ENCODE assay signal across 6 cellular contexts in genomic region chr19:55485439-55486011, GRCh38. TPM values are rescaled to one million over a fixed set of nuclear protein-coding genes. Genes with fewer than 3 reads are reported as not detected.
DNase-seq lines count a peak whose midpoint lies in the region; ATAC-seq, FAIRE-seq and TF ChIP-seq lines count a peak whose summit lies in the region.

No MANE protein-coding gene starts in this region.

- POLR2A ChIA-PET in GM12878 (lab: Charles Lee): interaction anchor here (0.6 to 1.0 kb wide), 2 partner anchors 18 to 98 kb away, joined by 3 read pairs; no protein-coding TSS in a partner anchor

- H3K27me3 Mint-ChIP-seq in neural crest cell (ENCODE audit: low read depth): peaks cover 3% of the 10 kb centered on the region

- TF ChIP-seq CTCF in HL-60 (IDR thresholded peaks at IDR 0.05; ENCODE audit: insufficient read depth, low read length): no peak
- TF ChIP-seq CTCF in GM12878 (IDR thresholded peaks at IDR 0.05 in 2 of 3, conservative IDR thresholded peaks at IDR 0.05 in 1 of 3; ENCODE audit: control insufficient read depth in 2 of 3, extremely low read depth in 1 of 3, insufficient read depth in 1 of 3, low read depth in 3 of 3, low read length in 3 of 3): no peak
- no peak for TF ChIP-seq CTCF in neural crest cell (conservative IDR thresholded peaks at IDR 0.05)

- no peaks in the 10 kb centered on the region; the same call in 1 of the 2 replicates for H3K79me2 ChIP-seq in GM12878 (ENCODE audit: control insufficient read depth, insufficient read depth, low read length)

- no peaks in the 10 kb centered on the region for H3K9me3 ChIP-seq in GM12878 (replicated peaks; ENCODE audit: control insufficient read depth, insufficient read depth, low read length)

- no peaks in the 10 kb centered on the region for H4K20me1 ChIP-seq in GM12878 (ENCODE audit: control insufficient read depth, insufficient read depth)

- peak overlapping the region; percentile 96 for H3K27ac Mint-ChIP-seq in neural crest cell (ENCODE audit: unreplicated experiment)

- H3K27ac ChIP-seq in HL-60 (replicated peaks) (peak overlapping the region; percentile 34), GM12878 (ENCODE audit: control insufficient read depth, insufficient read depth) (peak overlapping the region; percentile 58; the same call in 1 of the 2 replicates)

- peaks cover 0 to 9% of the 10 kb centered on the region in 2 experiments; a peak in 2 of 4 replicates for H3K36me3 ChIP-seq in GM12878 (ENCODE audit: control insufficient read depth in 2 of 2, insufficient read depth in 2 of 2, low read length in 1 of 2)

- H3K36me3 Mint-ChIP-seq in neural crest cell (ENCODE audit: low read depth): no peaks in the 10 kb centered on the region

- BruUV-seq in GM12878 (replicated peaks; lab: Mats Ljungman, UMichigan): TSS peak; percentile 65

- H3K4me3 Mint-ChIP-seq in neural crest cell: peak overlapping the region; percentile 90

- in situ Hi-C loops in GM12878 (cut with MboI): no loop called here

- peak overlapping the region; percentile 78 for H3K9ac ChIP-seq in GM12878 (ENCODE audit: control insufficient read depth, insufficient read depth, low read length)

- no peak for FAIRE-seq in GM12878 (lab: Jason Lieb, UNC)

- CTCF ChIA-PET in GM12878 (lab: Yijun Ruan, JAX): interaction anchor here (0.5 to 1.7 kb wide), 5 partner anchors 9 to 768 kb away, joined by 3 to 16 read pairs (median 4); partner anchors contain the start of genes ISOC2 and ZNF628

- TF ChIP-seq EP300 in GM12878 (IDR thresholded peaks at IDR 0.05; ENCODE audit: borderline replicate concordance in 1 of 2, control insufficient read depth in 1 of 2, low read depth in 2 of 2, low read length in 2 of 2): no peak

- H3K27me3 ChIP-seq in HL-60 (ENCODE audit: insufficient read depth, poor library complexity, severe bottlenecking): no peaks in the 10 kb centered on the region
- H3K27me3 ChIP-seq in GM12878 (replicated peaks in 1 of 2; ENCODE audit: control insufficient read depth in 2 of 2, insufficient read depth in 2 of 2, low read length in 1 of 2): no peaks in the 10 kb centered on the region

- SMC1A ChIA-PET in GM12878 (lab: Charles Lee; ENCODE audit: uncharacterized antibody, unreplicated experiment): interaction anchor here (0.9 to 1.6 kb wide), 4 partner anchors 9 to 114 kb away, joined by 3 to 7 read pairs (median 4); partner anchors contain the start of genes FIZ1 and ZNF628

- TF ChIP-seq POLR2A in GM12878 (IDR thresholded peaks at IDR 0.05; ENCODE audit: low read depth, low read length): no peak

- H2AFZ ChIP-seq in GM12878 (ENCODE audit: control insufficient read depth, low read depth, low read length): peak overlapping the region; percentile 86

- H3K4me1 Mint-ChIP-seq in neural crest cell: peaks cover 19% of the 10 kb centered on the region

- peaks cover 6% of the 10 kb centered on the region for H3K4me1 ChIP-seq in GM12878 (ENCODE audit: control insufficient read depth, insufficient read depth, low read length)

- no peak for TF ChIP-seq RAD21 in GM12878 (IDR thresholded peaks at IDR 0.05; ENCODE audit: insufficient read depth, low read depth, low read length)

- RAD21 ChIA-PET in GM12878 (lab: Charles Lee; ENCODE audit: unreplicated experiment): interaction anchor here (1.0 to 1.3 kb wide), 5 partner anchors 9 to 146 kb away, joined by 3 to 10 read pairs (median 3); partner anchors contain the start of genes ISOC2 and ZNF628

- H3K4me3 ChIP-seq in HL-60 (replicated peaks; ENCODE audit: insufficient read depth, low read length): peak overlapping the region; percentile 61
- peak overlapping the region; percentile 78 for H3K4me3 ChIP-seq in GM12878

- H3K9me3 Mint-ChIP-seq in neural crest cell: no peaks in the 10 kb centered on the region

- peak overlapping the region; percentile 68 for H3K4me2 ChIP-seq in GM12878 (ENCODE audit: control insufficient read depth, insufficient read depth)

- 15% methylated on average over 17 of the region's 18 CpGs for WGBS in GM12878 (ENCODE audit: insufficient coverage, insufficient replicate concordance, low lambda C conversion rate, missing lambda C conversion rate)

- intact Hi-C loops in GM12878 (cut with micrococcal nuclease; ENCODE audit: unreplicated experiment): no loop called here

- ATAC-seq in GM12878 (peak; percentile 40), GM21367 (IDR thresholded peaks at IDR 0.05; ENCODE audit: unreplicated experiment) (no peak), GM21515 (IDR thresholded peaks at IDR 0.05; ENCODE audit: unreplicated experiment) (no peak)

- DNase-seq in HL-60 (ENCODE audit: low read depth in 1 of 2, low spot score in 1 of 2) (no peak), GM12878 (ENCODE audit: low read depth, low spot score) (no peak), neural crest cell (ENCODE audit: low read depth, low spot score) (no peak), activated gamma-delta T cell treated with Interleukin-2 at 50 U/mL for 16 hours (no peak)

RNA-seq across cellular contexts. Expression of gene NAT14, which starts 0.5 kb away (rescaled TPM):
- total RNA-seq in GM12878 (2013; cell fraction: nucleolus; rRNA removed): 6.6 and 9.7 TPM in 2 replicates
- total RNA-seq in GM12878 (2014; rRNA removed): 9.1 and 14.0 TPM in 2 replicates
- total RNA-seq in GM12878 (2014; rRNA removed; fragmentation: Illumina TruSeq; extraction: Trizol): 6.8 TPM in 2 replicates
- total RNA-seq in GM12878 (2021): 20.4 and 23.6 TPM in 2 replicates
- polyA plus RNA-seq in GM12878 (2011; ENCODE audit: low read depth): 5.5 TPM
- 6.4 and 12.3 TPM in 2 replicates for polyA plus RNA-seq in GM12878 (2011; rRNA removed)
- 18.2 and 20.5 TPM in 2 replicates for polyA plus RNA-seq in GM12878 (2011; cell fraction: cytosol; rRNA removed)
- 56.0 and 56.6 TPM in 2 replicates for polyA plus RNA-seq in GM12878 (2011; cell fraction: nucleus; rRNA removed)
- polyA plus RNA-seq in GM12878 (2012): 14.0 and 17.1 TPM in 2 replicates
- polyA plus RNA-seq in GM12878 (2014; fragmentation: Illumina TruSeq; extraction: Trizol): 2.7 and 6.5 TPM in 2 replicates
- 1 to 10 TPM in 1 of 2 experiments, under 1 TPM in 1; 0.87 to 4.7 TPM for polyA plus RNA-seq in GM12878 (2014; fragmentation: Nextera tagmentation; extraction: Ambion mirVana)
- 14.3 and 16.7 TPM in 2 replicates for polyA plus RNA-seq in GM12878 (2014; rRNA removed)
- polyA plus RNA-seq in GM12878 (2016; fragmentation: Nextera tagmentation; extraction: Ambion mirVana): 10 to 100 TPM in 1 of 2 experiments, 1 to 10 TPM in 1; 8.9 to 10.4 TPM
- 1.5 and 9.1 TPM in 2 replicates for polyA minus RNA-seq in GM12878 (2011; rRNA and poly(A)+ RNA removed)
- polyA minus RNA-seq in GM12878 (2011; cell fraction: cytosol; rRNA and poly(A)+ RNA removed): 2.1 and 2.9 TPM in 2 replicates
- polyA minus RNA-seq in GM12878 (2011; cell fraction: nucleus; rRNA and poly(A)+ RNA removed): 7.4 and 9.6 TPM in 2 replicates
- 81.1 and 87.9 TPM in 2 replicates for total RNA-seq in neural crest cell

RNA-seq across cellular contexts. Expression of gene SSC5D, which starts 2.7 kb away (rescaled TPM):
- 1.5 and 1.6 TPM in 2 replicates for total RNA-seq in GM12878 (2013; cell fraction: nucleolus; rRNA removed)
- total RNA-seq in GM12878 (2014; rRNA removed) (0.06 TPM in 1 of 2 replicates, not detected in the other), GM12878 (2014; rRNA removed; fragmentation: Illumina TruSeq; extraction: Trizol) (0.04 TPM in 1 of 2 replicates, not detected in the other), GM12878 (2021) (0.13 and 0.19 TPM in 2 replicates), neural crest cell (1.3 and 1.5 TPM in 2 replicates)
- 0.08 TPM for polyA plus RNA-seq in GM12878 (2011; ENCODE audit: low read depth)
- polyA plus RNA-seq in GM12878 (2011; rRNA removed) (0.01 and 0.04 TPM in 2 replicates), GM12878 (2014; fragmentation: Illumina TruSeq; extraction: Trizol) (0.03 and 0.10 TPM in 2 replicates), GM12878 (2014; fragmentation: Nextera tagmentation; extraction: Ambion mirVana) (not detected), GM12878 (2014; rRNA removed) (0.05 and 0.08 TPM in 2 replicates), GM12878 (2016; fragmentation: Nextera tagmentation; extraction: Ambion mirVana) (not detected)
- polyA plus RNA-seq in GM12878 (2011; cell fraction: cytosol; rRNA removed): 0.02 and 0.03 TPM in 2 replicates
- polyA plus RNA-seq in GM12878 (2011; cell fraction: nucleus; rRNA removed): 0.49 and 0.69 TPM in 2 replicates
- 0.08 and 0.12 TPM in 2 replicates for polyA plus RNA-seq in GM12878 (2012)
- 0.15 TPM in 1 of 2 replicates, not detected in the other for polyA minus RNA-seq in GM12878 (2011; rRNA and poly(A)+ RNA removed)
- polyA minus RNA-seq in GM12878 (2011; cell fraction: cytosol; rRNA and poly(A)+ RNA removed): not detected in 2 replicates
- polyA minus RNA-seq in GM12878 (2011; cell fraction: nucleus; rRNA and poly(A)+ RNA removed): 0.36 and 0.77 TPM in 2 replicates

RNA-seq across cellular contexts. Expression of gene ZNF628, which starts 9.1 kb away (rescaled TPM):
- total RNA-seq in GM12878 (2013; cell fraction: nucleolus; rRNA removed): 5.1 and 6.6 TPM in 2 replicates
- total RNA-seq in GM12878 (2014; rRNA removed) (1.3 and 1.6 TPM in 2 replicates), GM12878 (2014; rRNA removed; fragmentation: Illumina TruSeq; extraction: Trizol) (0.18 and 0.31 TPM in 2 replicates), GM12878 (2021) (9.2 and 11.3 TPM in 2 replicates), neural crest cell (14.8 and 15.0 TPM in 2 replicates)
- polyA plus RNA-seq in GM12878 (2011; ENCODE audit: low read depth): 1.6 TPM
- polyA plus RNA-seq in GM12878 (2011; rRNA removed) (0.06 and 0.18 TPM in 2 replicates), GM12878 (2014; fragmentation: Illumina TruSeq; extraction: Trizol) (0.04 TPM in 1 of 2 replicates, not detected in the other), GM12878 (2014; fragmentation: Nextera tagmentation; extraction: Ambion mirVana) (under 1 TPM in 1 of 2 experiments, not detected in 1; 0.04 TPM), GM12878 (2014; rRNA removed) (2.4 and 3.9 TPM in 2 replicates), GM12878 (2016; fragmentation: Nextera tagmentation; extraction: Ambion mirVana) (1 to 10 TPM; 1.6 to 1.7 TPM)
- polyA plus RNA-seq in GM12878 (2011; cell fraction: cytosol; rRNA removed): 0.16 and 0.87 TPM in 2 replicates
- 2.8 and 4.7 TPM in 2 replicates for polyA plus RNA-seq in GM12878 (2011; cell fraction: nucleus; rRNA removed)
- polyA plus RNA-seq in GM12878 (2012): 5.9 and 6.2 TPM in 2 replicates
- polyA minus RNA-seq in GM12878 (2011; rRNA and poly(A)+ RNA removed): 0.29 and 0.77 TPM in 2 replicates
- polyA minus RNA-seq in GM12878 (2011; cell fraction: cytosol; rRNA and poly(A)+ RNA removed): 2.1 and 4.1 TPM in 2 replicates
- 0.85 and 1.5 TPM in 2 replicates for polyA minus RNA-seq in GM12878 (2011; cell fraction: nucleus; rRNA and poly(A)+ RNA removed)

RNA-seq across cellular contexts. Expression of gene C19orf85, which starts 21.0 kb away (rescaled TPM):
- not detected in 2 replicates for total RNA-seq in GM12878 (2013; cell fraction: nucleolus; rRNA removed)
- total RNA-seq in GM12878 (2014; rRNA removed) (not detected in 2 replicates), GM12878 (2014; rRNA removed; fragmentation: Illumina TruSeq; extraction: Trizol) (not detected in 2 replicates), GM12878 (2021) (not detected in 2 replicates), neural crest cell (not detected in 2 replicates)
- polyA plus RNA-seq in GM12878 (2011; ENCODE audit: low read depth): not detected
- polyA plus RNA-seq in GM12878 (2011; rRNA removed) (not detected in 2 replicates), GM12878 (2014; fragmentation: Illumina TruSeq; extraction: Trizol) (not detected in 2 replicates), GM12878 (2014; fragmentation: Nextera tagmentation; extraction: Ambion mirVana) (not detected), GM12878 (2014; rRNA removed) (not detected in 2 replicates), GM12878 (2016; fragmentation: Nextera tagmentation; extraction: Ambion mirVana) (not detected)
- not detected in 2 replicates for polyA plus RNA-seq in GM12878 (2011; cell fraction: cytosol; rRNA removed)
- not detected in 2 replicates for polyA plus RNA-seq in GM12878 (2011; cell fraction: nucleus; rRNA removed)
- not detected in 2 replicates for polyA plus RNA-seq in GM12878 (2012)
- polyA minus RNA-seq in GM12878 (2011; rRNA and poly(A)+ RNA removed): not detected in 2 replicates
- polyA minus RNA-seq in GM12878 (2011; cell fraction: cytosol; rRNA and poly(A)+ RNA removed): not detected in 2 replicates
- polyA minus RNA-seq in GM12878 (2011; cell fraction: nucleus; rRNA and poly(A)+ RNA removed): not detected in 2 replicates

RNA-seq across cellular contexts. Expression of gene ISOC2, which starts 24.1 kb away (rescaled TPM):
- total RNA-seq in GM12878 (2013; cell fraction: nucleolus; rRNA removed): 14.8 and 15.0 TPM in 2 replicates
- total RNA-seq in GM12878 (2014; rRNA removed) (214 and 238 TPM in 2 replicates), GM12878 (2014; rRNA removed; fragmentation: Illumina TruSeq; extraction: Trizol) (36.9 and 45.4 TPM in 2 replicates), GM12878 (2021) (87.7 and 94.2 TPM in 2 replicates), neural crest cell (34.3 and 36.7 TPM in 2 replicates)
- polyA plus RNA-seq in GM12878 (2011; ENCODE audit: low read depth): 14.7 TPM
- polyA plus RNA-seq in GM12878 (2011; rRNA removed) (12.1 and 40.3 TPM in 2 replicates), GM12878 (2014; fragmentation: Illumina TruSeq; extraction: Trizol) (4.7 and 24.1 TPM in 2 replicates), GM12878 (2014; fragmentation: Nextera tagmentation; extraction: Ambion mirVana) (1 to 10 TPM in 1 of 2 experiments, under 1 TPM in 1; 0.72 to 3.0 TPM), GM12878 (2014; rRNA removed) (140 and 192 TPM in 2 replicates), GM12878 (2016; fragmentation: Nextera tagmentation; extraction: Ambion mirVana) (10 to 100 TPM; 68.5 to 77.9 TPM)
- polyA plus RNA-seq in GM12878 (2011; cell fraction: cytosol; rRNA removed): 75.5 and 131 TPM in 2 replicates
- polyA plus RNA-seq in GM12878 (2011; cell fraction: nucleus; rRNA removed): 108 and 125 TPM in 2 replicates
- polyA plus RNA-seq in GM12878 (2012): 44.3 and 46.1 TPM in 2 replicates
- polyA minus RNA-seq in GM12878 (2011; rRNA and poly(A)+ RNA removed): 10.6 and 37.0 TPM in 2 replicates
- polyA minus RNA-seq in GM12878 (2011; cell fraction: cytosol; rRNA and poly(A)+ RNA removed): 17.6 and 19.5 TPM in 2 replicates
- polyA minus RNA-seq in GM12878 (2011; cell fraction: nucleus; rRNA and poly(A)+ RNA removed): 16.2 and 25.3 TPM in 2 replicates
